Comparison of ENCODE assay signal across 1 cellular context in the genomic region with DNA sequence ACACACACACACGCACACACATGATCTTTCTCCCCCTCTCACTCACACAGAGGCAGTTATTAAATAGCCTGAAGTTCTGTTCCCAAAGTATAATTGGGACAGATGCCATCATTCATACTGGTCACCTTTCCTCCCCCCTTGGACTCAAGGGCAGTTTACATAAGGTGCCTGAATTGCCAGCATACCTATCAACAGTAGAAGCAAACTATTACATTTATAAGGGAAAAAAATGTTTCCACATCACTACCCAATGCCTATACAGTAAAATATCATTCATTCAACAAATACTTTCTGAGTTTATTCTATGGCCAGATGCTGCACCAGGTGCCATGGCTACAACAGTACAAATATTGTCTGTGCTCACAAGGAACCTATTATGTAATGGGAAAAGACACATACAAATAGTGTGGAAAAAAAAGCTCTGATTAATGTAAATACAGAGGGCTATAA.
TF ChIP-seq lines count a peak whose summit lies in the region.

No MANE protein-coding gene starts in this region.

TF ChIP-seq in HepG2, 621 proteins besides CTCF, POLR2A, EP300 and RAD21 (continued from another document):
- TF ChIP-seq, protein P1, sequence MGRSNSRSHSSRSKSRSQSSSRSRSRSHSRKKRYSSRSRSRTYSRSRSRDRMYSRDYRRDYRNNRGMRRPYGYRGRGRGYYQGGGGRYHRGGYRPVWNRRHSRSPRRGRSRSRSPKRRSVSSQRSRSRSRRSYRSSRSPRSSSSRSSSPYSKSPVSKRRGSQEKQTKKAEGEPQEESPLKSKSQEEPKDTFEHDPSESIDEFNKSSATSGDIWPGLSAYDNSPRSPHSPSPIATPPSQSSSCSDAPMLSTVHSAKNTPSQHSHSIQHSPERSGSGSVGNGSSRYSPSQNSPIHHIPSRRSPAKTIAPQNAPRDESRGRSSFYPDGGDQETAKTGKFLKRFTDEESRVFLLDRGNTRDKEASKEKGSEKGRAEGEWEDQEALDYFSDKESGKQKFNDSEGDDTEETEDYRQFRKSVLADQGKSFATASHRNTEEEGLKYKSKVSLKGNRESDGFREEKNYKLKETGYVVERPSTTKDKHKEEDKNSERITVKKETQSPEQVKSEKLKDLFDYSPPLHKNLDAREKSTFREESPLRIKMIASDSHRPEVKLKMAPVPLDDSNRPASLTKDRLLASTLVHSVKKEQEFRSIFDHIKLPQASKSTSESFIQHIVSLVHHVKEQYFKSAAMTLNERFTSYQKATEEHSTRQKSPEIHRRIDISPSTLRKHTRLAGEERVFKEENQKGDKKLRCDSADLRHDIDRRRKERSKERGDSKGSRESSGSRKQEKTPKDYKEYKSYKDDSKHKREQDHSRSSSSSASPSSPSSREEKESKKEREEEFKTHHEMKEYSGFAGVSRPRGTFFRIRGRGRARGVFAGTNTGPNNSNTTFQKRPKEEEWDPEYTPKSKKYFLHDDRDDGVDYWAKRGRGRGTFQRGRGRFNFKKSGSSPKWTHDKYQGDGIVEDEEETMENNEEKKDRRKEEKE (IDR thresholded peaks at IDR 0.05): no peak
- TF ChIP-seq YEATS4 (CRISPR knock-in tag; IDR thresholded peaks at IDR 0.05; ENCODE audit: borderline replicate concordance) (no peak), ZNF251 (CRISPR knock-in tag; IDR thresholded peaks at IDR 0.05) (no peak), CREB1 (IDR thresholded peaks at IDR 0.05) (no peak), CREB1 (CRISPR knock-in tag; IDR thresholded peaks at IDR 0.05) (no peak), NKX3-1 (CRISPR knock-in tag; IDR thresholded peaks at IDR 0.05) (no peak), MIXL1 (CRISPR knock-in tag; IDR thresholded peaks at IDR 0.05) (peak; percentile 38), ZFAT (CRISPR knock-in tag; conservative IDR thresholded peaks at IDR 0.05) (no peak), ZNF788 (CRISPR knock-in tag; IDR thresholded peaks at IDR 0.05; ENCODE audit: borderline replicate concordance) (no peak), TEAD3 (CRISPR knock-in tag; optimal IDR thresholded peaks at IDR 0.05; ENCODE audit: borderline replicate concordance) (no peak), SOX13 (IDR thresholded peaks at IDR 0.05) (no peak), SOX13 (CRISPR knock-in tag; conservative IDR thresholded peaks at IDR 0.05 in 1 of 2, IDR thresholded peaks at IDR 0.05 in 1 of 2) (peak in 1 of 2 experiments; percentile 22; a peak in 1 of 4 replicates), GLI4 (CRISPR knock-in tag; IDR thresholded peaks at IDR 0.05; ENCODE audit: borderline replicate concordance) (no peak), ZNF501 (CRISPR knock-in tag; IDR thresholded peaks at IDR 0.05) (no peak), SPEN (CRISPR knock-in tag; IDR thresholded peaks at IDR 0.05; ENCODE audit: low read depth) (no peak), ZNF556 (CRISPR knock-in tag; IDR thresholded peaks at IDR 0.05; ENCODE audit: borderline replicate concordance) (no peak), ZNF317 (CRISPR knock-in tag; IDR thresholded peaks at IDR 0.05) (no peak), GATAD2A (CRISPR knock-in tag; IDR thresholded peaks at IDR 0.05) (peak; percentile 29; the same call in 1 of the 2 replicates), ZNF451 (CRISPR knock-in tag; IDR thresholded peaks at IDR 0.05) (no peak), ZSCAN12 (CRISPR knock-in tag; IDR thresholded peaks at IDR 0.05) (no peak), ELF3 (CRISPR knock-in tag; IDR thresholded peaks at IDR 0.05) (0 out of 2 replicates have a peak, but pooled peaks have one; percentile 18), ZNF543 (CRISPR knock-in tag; IDR thresholded peaks at IDR 0.05) (no peak), ZNF24 (IDR thresholded peaks at IDR 0.05) (peak; percentile 70; the same call in 1 of the 2 replicates), ZNF335 (CRISPR knock-in tag; IDR thresholded peaks at IDR 0.05) (no peak), RNF2 (conservative IDR thresholded peaks at IDR 0.05; ENCODE audit: low read depth) (no peak), ZNF652 (CRISPR knock-in tag; IDR thresholded peaks at IDR 0.05; ENCODE audit: borderline replicate concordance, low read depth) (no peak)
- TF ChIP-seq, protein P2, sequence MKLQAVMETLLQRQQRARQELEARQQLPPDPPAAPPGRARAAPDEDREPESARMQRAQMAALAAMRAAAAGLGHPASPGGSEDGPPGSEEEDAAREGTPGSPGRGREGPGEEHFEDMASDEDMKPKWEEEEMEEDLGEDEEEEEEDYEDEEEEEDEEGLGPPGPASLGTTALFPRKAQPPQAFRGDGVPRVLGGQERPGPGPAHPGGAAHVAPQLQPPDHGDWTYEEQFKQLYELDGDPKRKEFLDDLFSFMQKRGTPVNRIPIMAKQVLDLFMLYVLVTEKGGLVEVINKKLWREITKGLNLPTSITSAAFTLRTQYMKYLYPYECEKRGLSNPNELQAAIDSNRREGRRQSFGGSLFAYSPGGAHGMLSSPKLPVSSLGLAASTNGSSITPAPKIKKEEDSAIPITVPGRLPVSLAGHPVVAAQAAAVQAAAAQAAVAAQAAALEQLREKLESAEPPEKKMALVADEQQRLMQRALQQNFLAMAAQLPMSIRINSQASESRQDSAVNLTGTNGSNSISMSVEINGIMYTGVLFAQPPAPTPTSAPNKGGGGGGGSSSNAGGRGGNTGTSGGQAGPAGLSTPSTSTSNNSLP (IDR thresholded peaks at IDR 0.05; ENCODE audit: low read depth, low read length): peak; percentile 86; the same call in 1 of the 2 replicates
- TF ChIP-seq, protein P3, sequence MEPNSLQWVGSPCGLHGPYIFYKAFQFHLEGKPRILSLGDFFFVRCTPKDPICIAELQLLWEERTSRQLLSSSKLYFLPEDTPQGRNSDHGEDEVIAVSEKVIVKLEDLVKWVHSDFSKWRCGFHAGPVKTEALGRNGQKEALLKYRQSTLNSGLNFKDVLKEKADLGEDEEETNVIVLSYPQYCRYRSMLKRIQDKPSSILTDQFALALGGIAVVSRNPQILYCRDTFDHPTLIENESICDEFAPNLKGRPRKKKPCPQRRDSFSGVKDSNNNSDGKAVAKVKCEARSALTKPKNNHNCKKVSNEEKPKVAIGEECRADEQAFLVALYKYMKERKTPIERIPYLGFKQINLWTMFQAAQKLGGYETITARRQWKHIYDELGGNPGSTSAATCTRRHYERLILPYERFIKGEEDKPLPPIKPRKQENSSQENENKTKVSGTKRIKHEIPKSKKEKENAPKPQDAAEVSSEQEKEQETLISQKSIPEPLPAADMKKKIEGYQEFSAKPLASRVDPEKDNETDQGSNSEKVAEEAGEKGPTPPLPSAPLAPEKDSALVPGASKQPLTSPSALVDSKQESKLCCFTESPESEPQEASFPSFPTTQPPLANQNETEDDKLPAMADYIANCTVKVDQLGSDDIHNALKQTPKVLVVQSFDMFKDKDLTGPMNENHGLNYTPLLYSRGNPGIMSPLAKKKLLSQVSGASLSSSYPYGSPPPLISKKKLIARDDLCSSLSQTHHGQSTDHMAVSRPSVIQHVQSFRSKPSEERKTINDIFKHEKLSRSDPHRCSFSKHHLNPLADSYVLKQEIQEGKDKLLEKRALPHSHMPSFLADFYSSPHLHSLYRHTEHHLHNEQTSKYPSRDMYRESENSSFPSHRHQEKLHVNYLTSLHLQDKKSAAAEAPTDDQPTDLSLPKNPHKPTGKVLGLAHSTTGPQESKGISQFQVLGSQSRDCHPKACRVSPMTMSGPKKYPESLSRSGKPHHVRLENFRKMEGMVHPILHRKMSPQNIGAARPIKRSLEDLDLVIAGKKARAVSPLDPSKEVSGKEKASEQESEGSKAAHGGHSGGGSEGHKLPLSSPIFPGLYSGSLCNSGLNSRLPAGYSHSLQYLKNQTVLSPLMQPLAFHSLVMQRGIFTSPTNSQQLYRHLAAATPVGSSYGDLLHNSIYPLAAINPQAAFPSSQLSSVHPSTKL (CRISPR knock-in tag; IDR thresholded peaks at IDR 0.05): 0 out of 2 replicates have a peak, but pooled peaks have one; percentile 60
- TF ChIP-seq, protein P4, sequence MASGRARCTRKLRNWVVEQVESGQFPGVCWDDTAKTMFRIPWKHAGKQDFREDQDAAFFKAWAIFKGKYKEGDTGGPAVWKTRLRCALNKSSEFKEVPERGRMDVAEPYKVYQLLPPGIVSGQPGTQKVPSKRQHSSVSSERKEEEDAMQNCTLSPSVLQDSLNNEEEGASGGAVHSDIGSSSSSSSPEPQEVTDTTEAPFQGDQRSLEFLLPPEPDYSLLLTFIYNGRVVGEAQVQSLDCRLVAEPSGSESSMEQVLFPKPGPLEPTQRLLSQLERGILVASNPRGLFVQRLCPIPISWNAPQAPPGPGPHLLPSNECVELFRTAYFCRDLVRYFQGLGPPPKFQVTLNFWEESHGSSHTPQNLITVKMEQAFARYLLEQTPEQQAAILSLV (CRISPR knock-in tag; IDR thresholded peaks at IDR 0.05; ENCODE audit: borderline replicate concordance): no peak
- TF ChIP-seq, protein P5, sequence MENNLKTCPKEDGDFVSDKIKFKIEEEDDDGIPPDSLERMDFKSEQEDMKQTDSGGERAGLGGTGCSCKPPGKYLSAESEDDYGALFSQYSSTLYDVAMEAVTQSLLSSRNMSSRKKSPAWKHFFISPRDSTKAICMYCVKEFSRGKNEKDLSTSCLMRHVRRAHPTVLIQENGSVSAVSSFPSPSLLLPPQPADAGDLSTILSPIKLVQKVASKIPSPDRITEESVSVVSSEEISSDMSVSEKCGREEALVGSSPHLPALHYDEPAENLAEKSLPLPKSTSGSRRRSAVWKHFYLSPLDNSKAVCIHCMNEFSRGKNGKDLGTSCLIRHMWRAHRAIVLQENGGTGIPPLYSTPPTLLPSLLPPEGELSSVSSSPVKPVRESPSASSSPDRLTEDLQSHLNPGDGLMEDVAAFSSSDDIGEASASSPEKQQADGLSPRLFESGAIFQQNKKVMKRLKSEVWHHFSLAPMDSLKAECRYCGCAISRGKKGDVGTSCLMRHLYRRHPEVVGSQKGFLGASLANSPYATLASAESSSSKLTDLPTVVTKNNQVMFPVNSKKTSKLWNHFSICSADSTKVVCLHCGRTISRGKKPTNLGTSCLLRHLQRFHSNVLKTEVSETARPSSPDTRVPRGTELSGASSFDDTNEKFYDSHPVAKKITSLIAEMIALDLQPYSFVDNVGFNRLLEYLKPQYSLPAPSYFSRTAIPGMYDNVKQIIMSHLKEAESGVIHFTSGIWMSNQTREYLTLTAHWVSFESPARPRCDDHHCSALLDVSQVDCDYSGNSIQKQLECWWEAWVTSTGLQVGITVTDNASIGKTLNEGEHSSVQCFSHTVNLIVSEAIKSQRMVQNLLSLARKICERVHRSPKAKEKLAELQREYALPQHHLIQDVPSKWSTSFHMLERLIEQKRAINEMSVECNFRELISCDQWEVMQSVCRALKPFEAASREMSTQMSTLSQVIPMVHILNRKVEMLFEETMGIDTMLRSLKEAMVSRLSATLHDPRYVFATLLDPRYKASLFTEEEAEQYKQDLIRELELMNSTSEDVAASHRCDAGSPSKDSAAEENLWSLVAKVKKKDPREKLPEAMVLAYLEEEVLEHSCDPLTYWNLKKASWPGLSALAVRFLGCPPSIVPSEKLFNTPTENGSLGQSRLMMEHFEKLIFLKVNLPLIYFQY (CRISPR knock-in tag; IDR thresholded peaks at IDR 0.05; ENCODE audit: borderline replicate concordance): no peak
- TF ChIP-seq, protein P6, sequence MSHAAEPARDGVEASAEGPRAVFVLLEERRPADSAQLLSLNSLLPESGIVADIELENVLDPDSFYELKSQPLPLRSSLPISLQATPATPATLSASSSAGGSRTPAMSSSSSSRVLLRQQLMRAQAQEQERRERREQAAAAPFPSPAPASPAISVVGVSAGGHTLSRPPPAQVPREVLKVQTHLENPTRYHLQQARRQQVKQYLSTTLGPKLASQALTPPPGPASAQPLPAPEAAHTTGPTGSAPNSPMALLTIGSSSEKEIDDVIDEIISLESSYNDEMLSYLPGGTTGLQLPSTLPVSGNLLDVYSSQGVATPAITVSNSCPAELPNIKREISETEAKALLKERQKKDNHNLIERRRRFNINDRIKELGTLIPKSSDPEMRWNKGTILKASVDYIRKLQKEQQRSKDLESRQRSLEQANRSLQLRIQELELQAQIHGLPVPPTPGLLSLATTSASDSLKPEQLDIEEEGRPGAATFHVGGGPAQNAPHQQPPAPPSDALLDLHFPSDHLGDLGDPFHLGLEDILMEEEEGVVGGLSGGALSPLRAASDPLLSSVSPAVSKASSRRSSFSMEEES (CRISPR knock-in tag; IDR thresholded peaks at IDR 0.05): no peak
- TF ChIP-seq, protein P7, sequence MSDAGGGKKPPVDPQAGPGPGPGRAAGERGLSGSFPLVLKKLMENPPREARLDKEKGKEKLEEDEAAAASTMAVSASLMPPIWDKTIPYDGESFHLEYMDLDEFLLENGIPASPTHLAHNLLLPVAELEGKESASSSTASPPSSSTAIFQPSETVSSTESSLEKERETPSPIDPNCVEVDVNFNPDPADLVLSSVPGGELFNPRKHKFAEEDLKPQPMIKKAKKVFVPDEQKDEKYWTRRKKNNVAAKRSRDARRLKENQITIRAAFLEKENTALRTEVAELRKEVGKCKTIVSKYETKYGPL (CRISPR knock-in tag; IDR thresholded peaks at IDR 0.05): peak; percentile 43; the same call in 1 of the 2 replicates
- TF ChIP-seq, protein P8, sequence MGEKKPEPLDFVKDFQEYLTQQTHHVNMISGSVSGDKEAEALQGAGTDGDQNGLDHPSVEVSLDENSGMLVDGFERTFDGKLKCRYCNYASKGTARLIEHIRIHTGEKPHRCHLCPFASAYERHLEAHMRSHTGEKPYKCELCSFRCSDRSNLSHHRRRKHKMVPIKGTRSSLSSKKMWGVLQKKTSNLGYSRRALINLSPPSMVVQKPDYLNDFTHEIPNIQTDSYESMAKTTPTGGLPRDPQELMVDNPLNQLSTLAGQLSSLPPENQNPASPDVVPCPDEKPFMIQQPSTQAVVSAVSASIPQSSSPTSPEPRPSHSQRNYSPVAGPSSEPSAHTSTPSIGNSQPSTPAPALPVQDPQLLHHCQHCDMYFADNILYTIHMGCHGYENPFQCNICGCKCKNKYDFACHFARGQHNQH (CRISPR knock-in tag; IDR thresholded peaks at IDR 0.05): no peak
- TF ChIP-seq, protein P9, sequence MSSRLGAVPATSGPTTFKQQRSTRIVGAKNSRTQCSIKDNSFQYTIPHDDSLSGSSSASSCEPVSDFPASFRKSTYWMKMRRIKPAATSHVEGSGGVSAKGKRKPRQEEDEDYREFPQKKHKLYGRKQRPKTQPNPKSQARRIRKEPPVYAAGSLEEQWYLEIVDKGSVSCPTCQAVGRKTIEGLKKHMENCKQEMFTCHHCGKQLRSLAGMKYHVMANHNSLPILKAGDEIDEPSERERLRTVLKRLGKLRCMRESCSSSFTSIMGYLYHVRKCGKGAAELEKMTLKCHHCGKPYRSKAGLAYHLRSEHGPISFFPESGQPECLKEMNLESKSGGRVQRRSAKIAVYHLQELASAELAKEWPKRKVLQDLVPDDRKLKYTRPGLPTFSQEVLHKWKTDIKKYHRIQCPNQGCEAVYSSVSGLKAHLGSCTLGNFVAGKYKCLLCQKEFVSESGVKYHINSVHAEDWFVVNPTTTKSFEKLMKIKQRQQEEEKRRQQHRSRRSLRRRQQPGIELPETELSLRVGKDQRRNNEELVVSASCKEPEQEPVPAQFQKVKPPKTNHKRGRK (CRISPR knock-in tag; IDR thresholded peaks at IDR 0.05): no peak
